In genomic region chr17:41880130-41880529, GRCh38 we compare ENCODE assay signal across 28 cellular contexts. TPM values are rescaled to one million over a fixed set of nuclear protein-coding genes. Genes with fewer than 3 reads are reported as not detected.
"Had no signal": no experiment of that assay in that cellular context is flagged by ENCODE, and none has a peak within 500 bp of the region (broad histone marks: within the 10 kb centered on the region; RNA-seq: fewer than 3 reads in every experiment).

No MANE protein-coding gene starts in this region.

- H3K9me3 Mint-ChIP-seq: activated B cell treated with CpG ODN at 0.5 μM for 24 hours; activated CD4-positive, alpha-beta memory T cell treated with anti-CD3 and anti-CD28 coated beads, Interleukin-2, amount 10 ng/mL, durations not matched to agents 7 days and 5 days; T-helper 1 cell treated with Interleukin-12 subunit alpha and Interleukin-12 subunit beta and Interleukin-4 antibody, amounts not matched to agents 30 μg/mL and 1 μg/mL, for 36 hours had no signal

- FAIRE-seq: bronchial epithelial cell had no signal

- H3K4me1 Mint-ChIP-seq: activated B cell treated with CpG ODN at 0.5 μM for 24 hours; activated CD4-positive, alpha-beta memory T cell treated with anti-CD3 and anti-CD28 coated beads, Interleukin-2, amount 10 ng/mL, durations not matched to agents 7 days and 5 days had no signal

- H3K27me3 Mint-ChIP-seq: activated B cell treated with CpG ODN at 0.5 μM for 24 hours; activated CD4-positive, alpha-beta memory T cell treated with anti-CD3 and anti-CD28 coated beads, Interleukin-2, amount 10 ng/mL, durations not matched to agents 7 days and 5 days had no signal

- H3K4me3 Mint-ChIP-seq: activated B cell treated with CpG ODN at 0.5 μM for 24 hours; activated CD4-positive, alpha-beta memory T cell treated with anti-CD3 and anti-CD28 coated beads, Interleukin-2, amount 10 ng/mL, durations not matched to agents 7 days and 5 days; T-helper 1 cell treated with Interleukin-12 subunit alpha and Interleukin-12 subunit beta and Interleukin-4 antibody, amounts not matched to agents 30 μg/mL and 1 μg/mL, for 36 hours had no signal

- ATAC-seq: body of pancreas had no signal

- H3K4me2 ChIP-seq: KMS-11 had no signal

- H3K4me1 ChIP-seq: ascending aorta, body of pancreas, Peyer's patch, SJSA1 had no signal

- H3K27me3 ChIP-seq: ascending aorta, body of pancreas, MG63, Peyer's patch, SJSA1 had no signal

- H3K27ac Mint-ChIP-seq: activated B cell treated with CpG ODN at 0.5 μM for 24 hours; activated CD4-positive, alpha-beta memory T cell treated with anti-CD3 and anti-CD28 coated beads, Interleukin-2, amount 10 ng/mL, durations not matched to agents 7 days and 5 days; T-helper 1 cell treated with Interleukin-12 subunit alpha and Interleukin-12 subunit beta and Interleukin-4 antibody, amounts not matched to agents 30 μg/mL and 1 μg/mL, for 36 hours had no signal

- DNase-seq: activated B cell treated with CpG ODN at 0.5 μM for 24 hours; activated CD4-positive, alpha-beta memory T cell treated with anti-CD3 and anti-CD28 coated beads, Interleukin-2, amount 10 ng/mL, durations not matched to agents 7 days and 5 days; activated CD4-positive, alpha-beta T cell treated with anti-CD3 and anti-CD28 coated beads for 1 hour; activated CD4-positive, alpha-beta T cell treated with anti-CD3 and anti-CD28 coated beads, Interleukin-2, amount 50 U/mL, for 1 hour; activated naive CD4-positive, alpha-beta T cell treated with anti-CD3 and anti-CD28 coated beads, Interleukin-2, amount 50 U/mL, for 16 hours; activated T-cell treated with anti-CD3 and anti-CD28 coated beads for 4 hours; amniotic stem cell; central memory CD4-positive, alpha-beta T cell; MG63; MV-4-11; NCI-H1092 treated with DMSO at 0.1 percent for 48 hours; NCI-H1417 treated with DMSO at 0.1 percent for 48 hours; NCI-H1694 treated with DMSO at 0.1 percent for 48 hours; NCI-H2029 treated with DMSO at 0.1 percent for 48 hours; NCI-H345; NCI-H510A; NCI-H69; NK-92 treated with Interleukin-12 subunit alpha and Interleukin-12 subunit beta, amount 100 ng/mL, for 24 hours; Peyer's patch; SHP77 had no signal

- H3K4me3 ChIP-seq: ascending aorta, body of pancreas, MG63, Peyer's patch, SJSA1 had no signal

- H3K9ac ChIP-seq: KMS-11 had no signal

- H3K9me3 ChIP-seq: ascending aorta, body of pancreas, MG63, Peyer's patch, SJSA1 had no signal

- H3K27ac ChIP-seq: ascending aorta, body of pancreas, KMS-11, Peyer's patch, RWPE1, SJSA1 had no signal

RNA-seq across cellular contexts. Expression of gene KLHL10, which starts 42.5 kb away (rescaled TPM):
- total RNA-seq: activated B cell treated with CpG ODN at 0.5 μM for 24 hours; activated CD4-positive, alpha-beta memory T cell treated with anti-CD3 and anti-CD28 coated beads, Interleukin-2, amount 10 ng/mL, durations not matched to agents 7 days and 5 days; ascending aorta; body of pancreas; chondrocyte; Peyer's patch; SJSA1 had no signal

RNA-seq across cellular contexts. Expression of gene ODAD4, which starts 50.3 kb away (rescaled TPM):
- total RNA-seq: ascending aorta, SJSA1 had no signal
